ENCODE assay signal across 30 cellular contexts in the genomic region with DNA sequence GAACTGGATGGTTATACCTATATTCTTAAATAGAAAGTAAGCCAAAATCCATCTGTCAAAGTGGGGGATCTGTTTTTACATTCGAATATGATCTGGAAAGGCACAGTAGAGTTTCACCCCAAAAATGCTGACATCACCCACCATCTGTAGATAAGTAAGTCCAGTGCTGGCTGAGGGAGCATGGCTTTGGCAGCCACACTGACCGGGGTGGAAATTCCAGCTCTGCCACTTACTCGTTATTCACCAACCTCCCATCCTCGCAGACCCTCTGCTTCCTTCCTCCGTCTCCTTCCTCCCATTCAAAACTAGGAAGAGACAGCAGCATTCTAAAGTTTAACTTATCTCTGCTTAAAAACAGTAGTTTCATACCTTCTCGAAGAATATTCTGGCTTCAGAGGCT.
A peak's percentile ranks its signal among the peaks of the same experiment; 100 is the strongest.
DNase-seq lines count a peak whose midpoint lies in the region; ATAC-seq, FAIRE-seq and TF ChIP-seq lines count a peak whose summit lies in the region.
"Had no signal": no experiment of that assay in that cellular context is flagged by ENCODE, and none has a peak within 500 bp of the region (broad histone marks: within the 10 kb centered on the region; RNA-seq: fewer than 3 reads in every experiment).

No MANE protein-coding gene starts in this region.

- BruUV-seq in endothelial cell of umbilical vein (replicated peaks; lab: Mats Ljungman, UMichigan): no TSS peak

- peak overlapping the region; percentile 18 for H3K27ac Mint-ChIP-seq in activated T-helper 2 cell treated with anti-CD3 and anti-CD28 coated beads, Interferon-gamma antibody, Interleukin-2, Interleukin-4, amounts not matched to agents 10 μg/mL and 5 μg/mL and 100 μg/mL, durations not matched to agents 14 hours and 24 hours and 36 hours
- H3K27ac Mint-ChIP-seq: CD4-positive, alpha-beta T cell; HFFc6 had no signal

- TF ChIP-seq CTCF in endothelial cell of umbilical vein (IDR thresholded peaks at IDR 0.05; ENCODE audit: extremely low read depth in 1 of 2, insufficient read depth in 1 of 2, low read depth in 1 of 2, low read length in 2 of 2) (no peak), parathyroid adenoma (IDR thresholded peaks at IDR 0.05) (no peak), heart right ventricle (IDR thresholded peaks at IDR 0.05) (no peak)

- intact Hi-C loops in activated T-helper 2 cell treated with anti-CD3 and anti-CD28 coated beads, Interferon-gamma antibody, Interleukin-2, Interleukin-4, amounts not matched to agents 10 μg/mL and 5 μg/mL and 100 μg/mL, durations not matched to agents 14 hours and 24 hours and 36 hours (cut with micrococcal nuclease): no loop called here
- intact Hi-C loops in endothelial cell of umbilical vein (cut with micrococcal nuclease) (loop anchor here (2.0 to 5.0 kb wide), 3 partner anchors 21 to 83 kb away; a partner anchor contains a TSS), heart right ventricle (cut with DNase I) (no loop called here)

- no peaks in the 10 kb centered on the region for H4K20me1 ChIP-seq in endothelial cell of umbilical vein (replicated peaks; ENCODE audit: control insufficient read depth, extremely low read depth, insufficient read depth, low read length)

- dilution Hi-C loops in endothelial cell of umbilical vein (cut with MboI; ENCODE audit: extremely low pct_ligation_motif_present, low sequenced_read_pairs): no loop called here

- DNase-seq in OCI-M1 (lab: John Stamatoyannopoulos, UW) (peak; percentile 41), endothelial cell of umbilical vein (ENCODE audit: low read depth, low spot score) (peak; percentile 86), NCI-H82 (lab: John Stamatoyannopoulos, UW) (no peak), foreskin melanocyte (no peak), heart right ventricle (no peak)
- DNase-seq in activated T-helper 2 cell treated with anti-CD3 and anti-CD28 coated beads, Interferon-gamma antibody, Interleukin-2, Interleukin-4, amounts not matched to agents 10 μg/mL and 5 μg/mL and 100 μg/mL, durations not matched to agents 14 hours and 24 hours and 36 hours (ENCODE audit: low spot score): no peak
- DNase-seq: AML-193; CD4-positive, alpha-beta T cell; GDM1; GOT3; HFFc6; KBM-7; MV-4-11; NCI-H1105; NCI-H1436 treated with DMSO at 0.1 percent for 48 hours; NCI-H187 treated with DMSO at 0.1 percent for 48 hours; NCI-H2171 treated with DMSO at 0.1 percent for 48 hours; NCI-H345; NCI-H524; NCI-H748 treated with DMSO at 0.1 percent for 48 hours; PC-3 had no signal

- H3K27me3 ChIP-seq in endothelial cell of umbilical vein (ENCODE audit: control insufficient read depth in 2 of 2, insufficient read depth in 2 of 2, low read length in 2 of 2) (no peaks in the 10 kb centered on the region), parathyroid adenoma (ENCODE audit: control insufficient read depth, insufficient read depth, low read length) (no peaks in the 10 kb centered on the region), heart right ventricle (no peaks in the 10 kb centered on the region)
- H3K27me3 ChIP-seq: BLaER1 treated with 17β-estradiol and CSF1 and Interleukin-3, amounts not matched to agents 10 nM and 100 nM; SJSA1 had no signal

- no peak for ATAC-seq in esophagus mucosa
- ATAC-seq in heart right ventricle: no peak
- ATAC-seq: GM12878, PC-3 had no signal

- no peaks in the 10 kb centered on the region for H3K9me1 ChIP-seq in endothelial cell of umbilical vein (replicated peaks; ENCODE audit: control insufficient read depth, extremely low read depth, insufficient read depth, low read length)

- no peaks in the 10 kb centered on the region for H3K27me3 Mint-ChIP-seq in activated T-helper 2 cell treated with anti-CD3 and anti-CD28 coated beads, Interferon-gamma antibody, Interleukin-2, Interleukin-4, amounts not matched to agents 10 μg/mL and 5 μg/mL and 100 μg/mL, durations not matched to agents 14 hours and 24 hours and 36 hours (ENCODE audit: low read depth)
- H3K27me3 Mint-ChIP-seq: CD4-positive, alpha-beta T cell had no signal

- peak overlapping the region; percentile 87 for H3K4me2 ChIP-seq in endothelial cell of umbilical vein (ENCODE audit: insufficient read depth, low read length)
- H3K4me2 ChIP-seq in parathyroid adenoma (ENCODE audit: low read length): no peak overlapping the region

- H3K4me3 Mint-ChIP-seq in activated T-helper 2 cell treated with anti-CD3 and anti-CD28 coated beads, Interferon-gamma antibody, Interleukin-2, Interleukin-4, amounts not matched to agents 10 μg/mL and 5 μg/mL and 100 μg/mL, durations not matched to agents 14 hours and 24 hours and 36 hours (ENCODE audit: low read depth): no peak overlapping the region
- H3K4me3 Mint-ChIP-seq: CD4-positive, alpha-beta T cell; HFFc6 had no signal

- H2AFZ ChIP-seq in endothelial cell of umbilical vein (ENCODE audit: low read depth, low read length) (peak overlapping the region; percentile 72), parathyroid adenoma (no peak overlapping the region)

- H3K4me1 ChIP-seq in endothelial cell of umbilical vein (ENCODE audit: control insufficient read depth, extremely low read depth, insufficient read depth, low read length) (peaks cover 49% of the 10 kb centered on the region), parathyroid adenoma (no peaks in the 10 kb centered on the region), heart right ventricle (peaks cover 0 to 14% (median 11%) of the 10 kb centered on the region in 9 donors)
- H3K4me1 ChIP-seq: HAP-1, SJSA1 had no signal

- peaks cover 10% of the 10 kb centered on the region for H3K4me1 Mint-ChIP-seq in activated T-helper 2 cell treated with anti-CD3 and anti-CD28 coated beads, Interferon-gamma antibody, Interleukin-2, Interleukin-4, amounts not matched to agents 10 μg/mL and 5 μg/mL and 100 μg/mL, durations not matched to agents 14 hours and 24 hours and 36 hours (ENCODE audit: low read depth)

- POLR2A ChIA-PET in endothelial cell of umbilical vein (lab: Charles Lee): no interaction called here

- H3K9me3 Mint-ChIP-seq in activated T-helper 2 cell treated with anti-CD3 and anti-CD28 coated beads, Interferon-gamma antibody, Interleukin-2, Interleukin-4, amounts not matched to agents 10 μg/mL and 5 μg/mL and 100 μg/mL, durations not matched to agents 14 hours and 24 hours and 36 hours: no peaks in the 10 kb centered on the region
- H3K9me3 Mint-ChIP-seq: CD4-positive, alpha-beta T cell; HFFc6 had no signal

- H3K79me2 ChIP-seq in endothelial cell of umbilical vein (ENCODE audit: control insufficient read depth, insufficient read depth, low read length): peaks cover 2% of the 10 kb centered on the region
- H3K79me2 ChIP-seq in parathyroid adenoma: no peaks in the 10 kb centered on the region

- H3K9ac ChIP-seq in endothelial cell of umbilical vein (replicated peaks; ENCODE audit: extremely low read depth, insufficient read depth, low read length) (peak overlapping the region; percentile 8), parathyroid adenoma (no peak overlapping the region)
- H3K9ac ChIP-seq: BLaER1 treated with 17β-estradiol and CSF1 and Interleukin-3, amounts not matched to agents 10 nM and 100 nM had no signal

- peaks cover 23% of the 10 kb centered on the region for H3K36me3 Mint-ChIP-seq in activated T-helper 2 cell treated with anti-CD3 and anti-CD28 coated beads, Interferon-gamma antibody, Interleukin-2, Interleukin-4, amounts not matched to agents 10 μg/mL and 5 μg/mL and 100 μg/mL, durations not matched to agents 14 hours and 24 hours and 36 hours (ENCODE audit: low read depth)

- WGBS in heart right ventricle, 2 donors: 56 to 62% methylated on average over 6 of the region's 6 CpGs

- peak; percentile 81 for FAIRE-seq in endothelial cell of umbilical vein (lab: Jason Lieb, UNC)
- FAIRE-seq: A204.1, D721Med, GM12878, HTR-8/SVneo had no signal

- H3K9me3 ChIP-seq in endothelial cell of umbilical vein (replicated peaks; ENCODE audit: control insufficient read depth, insufficient read depth, low read length): no peaks in the 10 kb centered on the region
- no peaks in the 10 kb centered on the region for H3K9me3 ChIP-seq in parathyroid adenoma (ENCODE audit: control insufficient read depth, low read length)
- no peaks in the 10 kb centered on the region for H3K9me3 ChIP-seq in heart right ventricle
- H3K9me3 ChIP-seq: HAP-1, SJSA1 had no signal

- peak overlapping the region; percentile 83 for H3K27ac ChIP-seq in endothelial cell of umbilical vein (ENCODE audit: insufficient read depth, low read depth, low read length)
- no peak overlapping the region for H3K27ac ChIP-seq in parathyroid adenoma
- no peak overlapping the region for H3K27ac ChIP-seq in heart right ventricle
- H3K27ac ChIP-seq: BLaER1 treated with 17β-estradiol and CSF1 and Interleukin-3, amounts not matched to agents 10 nM and 100 nM; SJSA1 had no signal

- H3K4me3 ChIP-seq in endothelial cell of umbilical vein (replicated peaks in 1 of 3; ENCODE audit: insufficient read depth in 1 of 3, low read depth in 1 of 3, low read length in 3 of 3) (peak overlapping the region in 1 of 3 experiments; percentile 41), parathyroid adenoma (ENCODE audit: low read depth, low read length) (peak overlapping the region; percentile 7), heart right ventricle (no peak overlapping the region)
- H3K4me3 ChIP-seq: BLaER1 treated with 17β-estradiol and CSF1 and Interleukin-3, amounts not matched to agents 10 nM and 100 nM; GM12878; HAP-1; SJSA1 had no signal

- TF ChIP-seq POLR2A in endothelial cell of umbilical vein (IDR thresholded peaks at IDR 0.05; ENCODE audit: low read depth, low read length): no peak

- H3K36me3 ChIP-seq in endothelial cell of umbilical vein (ENCODE audit: control insufficient read depth in 2 of 2, extremely low read depth in 1 of 2, insufficient read depth in 2 of 2, low read length in 2 of 2) (no peaks in the 10 kb centered on the region), parathyroid adenoma (ENCODE audit: control insufficient read depth, insufficient read depth, low read length) (no peaks in the 10 kb centered on the region), heart right ventricle (peaks cover 0 to 22% (median 3%) of the 10 kb centered on the region in 9 donors)

- CTCF ChIA-PET in endothelial cell of umbilical vein (lab: Charles Lee): no interaction called here

TF ChIP-seq in endothelial cell of umbilical vein, 7 proteins besides CTCF, POLR2A, EP300 and RAD21:
- TF ChIP-seq MYC (IDR thresholded peaks at IDR 0.05; ENCODE audit: low read depth, low read length) (peak; percentile 41), POLR2AphosphoS5 (IDR thresholded peaks at IDR 0.05; ENCODE audit: insufficient read depth, low read depth, low read length) (no peak), GATA2 (IDR thresholded peaks at IDR 0.05; ENCODE audit: insufficient read depth, insufficient read length, low read depth, low read length) (peak; percentile 51)

Comparison
In these comparisons a context has a peak if more than half of its experiments do, and no peak if none do; other contexts are left out.
1. DNase-seq: peak in OCI-M1 (single experiment) and endothelial cell of umbilical vein (single experiment); none in activated T-helper 2 cell treated with anti-CD3 and anti-CD28 coated beads, Interferon-gamma antibody, Interleukin-2, Interleukin-4, amounts not matched to agents 10 μg/mL and 5 μg/mL and 100 μg/mL, durations not matched to agents 14 hours and 24 hours and 36 hours (single experiment), NCI-H82 (single experiment), foreskin melanocyte (single experiment) and heart right ventricle (0 of 2).